Comparison of ENCODE assay signal across 11 cellular contexts in the genomic region with DNA sequence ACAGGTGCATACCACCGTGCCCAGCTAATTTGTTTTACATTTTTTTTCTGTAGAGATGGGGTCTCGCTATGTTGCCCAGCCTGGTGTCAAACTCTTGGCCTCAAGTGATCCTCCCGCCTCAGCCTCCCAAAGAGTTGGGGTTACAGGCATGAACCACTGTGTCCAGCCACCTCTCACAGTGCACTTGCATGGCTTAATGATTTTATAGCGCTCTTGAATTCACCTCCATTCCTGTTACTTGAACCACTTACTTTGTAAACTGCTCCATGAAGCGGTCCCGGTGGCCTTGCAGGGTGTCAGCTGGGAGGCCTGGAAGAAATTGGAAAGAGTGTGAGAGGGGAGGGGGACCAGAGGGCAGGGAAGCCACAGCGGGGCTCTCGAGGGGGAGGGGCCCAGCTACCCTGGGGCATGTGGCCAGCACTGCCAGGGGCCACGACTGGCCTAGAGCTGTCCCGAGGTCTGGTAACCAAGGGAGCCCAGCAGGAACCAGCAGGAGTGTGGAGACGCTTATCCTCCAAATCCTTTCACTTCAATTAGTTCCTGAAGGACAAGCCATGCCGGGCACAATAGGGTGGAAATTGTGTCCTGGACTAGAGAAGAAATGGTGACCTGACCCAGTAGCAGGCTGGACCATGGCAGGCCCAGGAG.
A peak's percentile ranks its signal among the peaks of the same experiment; 100 is the strongest.
DNase-seq lines count a peak whose midpoint lies in the region; ATAC-seq lines count a peak whose summit lies in the region.
"Had no signal": no experiment of that assay in that cellular context is flagged by ENCODE, and none has a peak within 500 bp of the region (broad histone marks: within the 10 kb centered on the region; RNA-seq: fewer than 3 reads in every experiment).

No MANE protein-coding gene starts in this region.

- no peak overlapping the region for H2AFZ ChIP-seq in neuronal stem cell (ENCODE audit: low read length)

- WGBS in ectodermal cell, 2 experiments: 68 to 70% methylated on average over 12 of the region's 12 CpGs
- WGBS in neuronal stem cell (ENCODE audit: extremely low coverage in 2 of 2, insufficient read length in 2 of 2, insufficient replicate concordance in 1 of 2), 2 donors: no CpG with 5 or more reads among the region's 12 CpGs

- H3K4me1 Mint-ChIP-seq in activated T-cell treated with anti-CD3 and anti-CD28 coated beads, Interleukin-2, amount 50 U/mL, for 24 hours (ENCODE audit: low read depth): no peaks in the 10 kb centered on the region
- H3K4me1 Mint-ChIP-seq: H9 had no signal

- no peak overlapping the region for H3K4me3 Mint-ChIP-seq in activated T-cell treated with anti-CD3 and anti-CD28 coated beads, Interleukin-2, amount 50 U/mL, for 24 hours
- H3K4me3 Mint-ChIP-seq: H9 had no signal

- H3K36me3 Mint-ChIP-seq in activated T-cell treated with anti-CD3 and anti-CD28 coated beads, Interleukin-2, amount 50 U/mL, for 24 hours (ENCODE audit: low read depth): peaks cover 7% of the 10 kb centered on the region

- no peak overlapping the region for H2BK12ac ChIP-seq in neuronal stem cell (ENCODE audit: low read length)

- H3K27me3 Mint-ChIP-seq in activated T-cell treated with anti-CD3 and anti-CD28 coated beads, Interleukin-2, amount 50 U/mL, for 24 hours: no peaks in the 10 kb centered on the region

- H3K4me2 ChIP-seq in neuronal stem cell (ENCODE audit: insufficient read depth, low read length, poor library complexity, severe bottlenecking): no peak overlapping the region

- no peak overlapping the region for H3K4ac ChIP-seq in neuronal stem cell (ENCODE audit: low read length)

- no peak overlapping the region for H2BK120ac ChIP-seq in neuronal stem cell (ENCODE audit: low read depth, low read length)

- no peak overlapping the region for H2BK5ac ChIP-seq in neuronal stem cell (ENCODE audit: low read length)

- no peak overlapping the region for H3K18ac ChIP-seq in neuronal stem cell (ENCODE audit: low read length)

- H4K91ac ChIP-seq in neuronal stem cell (ENCODE audit: low read depth, low read length, poor library complexity): no peak overlapping the region

- no peak overlapping the region for H3K14ac ChIP-seq in neuronal stem cell (ENCODE audit: low read length)

- H3K36me3 ChIP-seq in ectodermal cell (ENCODE audit: control insufficient read depth, insufficient read depth, low read length) (peaks cover 17% of the 10 kb centered on the region), neuronal stem cell (replicated peaks in 1 of 2; ENCODE audit: control insufficient read depth in 2 of 2, insufficient read depth in 2 of 2, low read length in 2 of 2) (peaks cover 35 to 96% of the 10 kb centered on the region in 2 donors)

- H3K4me3 ChIP-seq in ectodermal cell (ENCODE audit: insufficient read depth, low read depth, low read length) (no peak overlapping the region), neuronal stem cell (ENCODE audit: low read length in 2 of 2) (no peak overlapping the region)

- no peak overlapping the region for H2BK15ac ChIP-seq in neuronal stem cell (ENCODE audit: low read length)

- peak overlapping the region; percentile 67 for H3K27ac ChIP-seq in ectodermal cell (ENCODE audit: insufficient read depth, low read depth, low read length, poor library complexity, severe bottlenecking)
- peak overlapping the region; percentile 57 for H3K27ac ChIP-seq in neuronal stem cell (replicated peaks; ENCODE audit: low read length)

- no peak for ATAC-seq in GM21367 (IDR thresholded peaks at IDR 0.05; ENCODE audit: unreplicated experiment)
- no peak for ATAC-seq in HG03135 (IDR thresholded peaks at IDR 0.05; ENCODE audit: unreplicated experiment)

- H2AK5ac ChIP-seq in neuronal stem cell (ENCODE audit: low read depth, low read length): no peak overlapping the region

- no peak overlapping the region for H4K8ac ChIP-seq in neuronal stem cell (ENCODE audit: low read depth, low read length)

- H3K79me1 ChIP-seq in neuronal stem cell (ENCODE audit: low read depth, low read length): peaks cover 2% of the 10 kb centered on the region

- H3K9me3 Mint-ChIP-seq in activated T-cell treated with anti-CD3 and anti-CD28 coated beads, Interleukin-2, amount 50 U/mL, for 24 hours: no peaks in the 10 kb centered on the region
- H3K9me3 Mint-ChIP-seq: H9 had no signal

- no peaks in the 10 kb centered on the region for H3K27me3 ChIP-seq in ectodermal cell (ENCODE audit: control insufficient read depth, insufficient read depth, low read length, poor library complexity, severe bottlenecking)
- H3K27me3 ChIP-seq in neuronal stem cell (ENCODE audit: control insufficient read depth in 3 of 3, insufficient read depth in 3 of 3, low read depth in 1 of 3, low read length in 3 of 3): no peaks in the 10 kb centered on the region

- H3K9ac ChIP-seq in neuronal stem cell (ENCODE audit: low read depth, low read length, poor library complexity): no peak overlapping the region

- H3K23ac ChIP-seq in neuronal stem cell (ENCODE audit: low read depth, low read length, poor library complexity): no peak overlapping the region

- no peaks in the 10 kb centered on the region for H3K9me3 ChIP-seq in ectodermal cell (ENCODE audit: control insufficient read depth, low read length)
- H3K9me3 ChIP-seq in neuronal stem cell (replicated peaks in 1 of 2; ENCODE audit: control insufficient read depth in 2 of 2, insufficient read depth in 1 of 2, low read depth in 1 of 2, low read length in 2 of 2): no peaks in the 10 kb centered on the region

- DNase-seq in amygdala (lab: John Stamatoyannopoulos, UW) (peak in 36 of 56 donors; percentile 4 to 61 (median 34)), neuronal stem cell (ENCODE audit: low spot score) (peak; percentile 11), ureter (ENCODE audit: low spot score) (no peak)
- no peak for DNase-seq in activated T-cell treated with anti-CD3 and anti-CD28 coated beads, Interleukin-2, amount 50 U/mL, for 24 hours
- DNase-seq: H9, MM.1S, NCI-H1105, NCI-H1694 treated with DMSO at 0.1 percent for 48 hours had no signal

- no peaks in the 10 kb centered on the region for H3K4me1 ChIP-seq in ectodermal cell (ENCODE audit: control insufficient read depth, insufficient read depth, low read length)
- H3K4me1 ChIP-seq in neuronal stem cell (ENCODE audit: control insufficient read depth in 2 of 2, insufficient read depth in 1 of 2, low read depth in 1 of 2, low read length in 2 of 2): no peaks in the 10 kb centered on the region

- H3K27ac Mint-ChIP-seq in activated T-cell treated with anti-CD3 and anti-CD28 coated beads, Interleukin-2, amount 50 U/mL, for 24 hours: no peak overlapping the region

Comparison
In these comparisons a context has a peak if more than half of its experiments do, and no peak if none do; other contexts are left out.
1. DNase-seq: peak in amygdala (36 of 56) and neuronal stem cell (single experiment); none in activated T-cell treated with anti-CD3 and anti-CD28 coated beads, Interleukin-2, amount 50 U/mL, for 24 hours (single experiment) and ureter (single experiment).